8 cellular contexts compared by ENCODE assay signal in genomic region chr9:19925674-19926503, GRCh38.
DNase-seq lines count a peak whose midpoint lies in the region; ATAC-seq and TF ChIP-seq lines count a peak whose summit lies in the region.

No MANE protein-coding gene starts in this region.

- CTCF ChIA-PET in RWPE1 (lab: Yijun Ruan, JAX), result interaction anchor here (0.7 kb wide), 1 partner anchor 357 kb away, joined by 5 read pairs; no protein-coding TSS in a partner anchor

- TF ChIP-seq EP300 in gastroesophageal sphincter (IDR thresholded peaks at IDR 0.05) (no peak), suprapubic skin (IDR thresholded peaks at IDR 0.05) (no peak)

- peak; percentile 94 for TF ChIP-seq CTCF in DOHH2 (IDR thresholded peaks at IDR 0.05; ENCODE audit: low read depth, low read length, poor library complexity, severe bottlenecking)
- TF ChIP-seq CTCF in RWPE1 (conservative IDR thresholded peaks at IDR 0.05; ENCODE audit: low read depth), result peak; percentile 100
- TF ChIP-seq CTCF in gastroesophageal sphincter (IDR thresholded peaks at IDR 0.05), result peak; percentile 90 to 94 (median 94)
- peak; percentile 86 to 93 for TF ChIP-seq CTCF in suprapubic skin (IDR thresholded peaks at IDR 0.05)

- H4K20me1 ChIP-seq in DOHH2 (ENCODE audit: control insufficient read depth, insufficient read depth, low read depth, low read length), result no peaks in the 10 kb centered on the region

- no peak overlapping the region for H3K27ac ChIP-seq in DOHH2 (ENCODE audit: low read depth, low read length)
- H3K27ac ChIP-seq in RWPE1, result no peak overlapping the region
- H3K27ac ChIP-seq in gastroesophageal sphincter, result peak overlapping the region in 1 of 4 donors; percentile 34
- H3K27ac ChIP-seq in suprapubic skin, result no peak overlapping the region

- H3K27me3 ChIP-seq in DOHH2 (ENCODE audit: control insufficient read depth, low read length) (peaks cover 12% of the 10 kb centered on the region; the same call in 1 of the 2 replicates), gastroesophageal sphincter (no peaks in the 10 kb centered on the region), suprapubic skin (no peaks in the 10 kb centered on the region)

- H3K4me3 ChIP-seq in DOHH2 (ENCODE audit: low read length) (no peak overlapping the region), gastroesophageal sphincter (peak overlapping the region; percentile 11 to 43), suprapubic skin (peak overlapping the region; percentile 27)

- DNase-seq in KG1 (lab: John Stamatoyannopoulos, UW) (peak; percentile 86), RWPE1 (ENCODE audit: low spot score) (peak; percentile 84), occipital lobe (lab: John Stamatoyannopoulos, UW) (peak; percentile 72), suprapubic skin (ENCODE audit: low spot score in 2 of 2) (peak; percentile 70 to 85)
- DNase-seq in activated gamma-delta T cell treated with anti-CD3 and anti-CD28 coated beads, Interleukin-2, amount 50 U/mL, for 16 hours (ENCODE audit: low read depth), result peak; percentile 64

- H3K4me1 ChIP-seq in DOHH2 (ENCODE audit: control insufficient read depth, low read length) (peaks cover 8% of the 10 kb centered on the region), gastroesophageal sphincter (peaks cover 0 to 10% (median 0%) of the 10 kb centered on the region in 3 donors), suprapubic skin (peaks cover 5% of the 10 kb centered on the region)

- H3K9me3 ChIP-seq in DOHH2 (ENCODE audit: control insufficient read depth, insufficient read depth, low read length), result no peaks in the 10 kb centered on the region
- no peaks in the 10 kb centered on the region for H3K9me3 ChIP-seq in gastroesophageal sphincter
- no peaks in the 10 kb centered on the region for H3K9me3 ChIP-seq in suprapubic skin

- ATAC-seq in GM21723 (IDR thresholded peaks at IDR 0.05; ENCODE audit: unreplicated experiment), result peak; percentile 98
- ATAC-seq in gastroesophageal sphincter, result peak; percentile 87

- TF ChIP-seq POLR2A in gastroesophageal sphincter (IDR thresholded peaks at IDR 0.05), result no peak
- TF ChIP-seq POLR2A in suprapubic skin (IDR thresholded peaks at IDR 0.05), result no peak

- no peaks in the 10 kb centered on the region for H3K9me2 ChIP-seq in DOHH2 (replicated peaks; ENCODE audit: control insufficient read depth, low read length)

- H3K36me3 ChIP-seq in DOHH2 (ENCODE audit: control insufficient read depth, low read length) (no peaks in the 10 kb centered on the region), gastroesophageal sphincter (no peaks in the 10 kb centered on the region), suprapubic skin (no peaks in the 10 kb centered on the region)

- no peaks in the 10 kb centered on the region for H3F3A ChIP-seq in DOHH2 (ENCODE audit: control insufficient read depth, insufficient read depth)

- POLR2A ChIA-PET in RWPE1 (lab: Yijun Ruan, JAX; ENCODE audit: low non-redundant PET), result no interaction called here

- H3K4me2 ChIP-seq in DOHH2 (ENCODE audit: low read length), result peak overlapping the region; percentile 40; the same call in 1 of the 2 replicates

- no peaks in the 10 kb centered on the region for H3K79me2 ChIP-seq in DOHH2 (ENCODE audit: control insufficient read depth, low read length)

- 1% methylated on average over 12 to 16 of the region's 20 CpGs for WGBS in gastroesophageal sphincter (ENCODE audit: low coverage in 1 of 2), 2 donors
- 2% methylated on average over 20 of the region's 20 CpGs for WGBS in suprapubic skin
